In the genomic region with DNA sequence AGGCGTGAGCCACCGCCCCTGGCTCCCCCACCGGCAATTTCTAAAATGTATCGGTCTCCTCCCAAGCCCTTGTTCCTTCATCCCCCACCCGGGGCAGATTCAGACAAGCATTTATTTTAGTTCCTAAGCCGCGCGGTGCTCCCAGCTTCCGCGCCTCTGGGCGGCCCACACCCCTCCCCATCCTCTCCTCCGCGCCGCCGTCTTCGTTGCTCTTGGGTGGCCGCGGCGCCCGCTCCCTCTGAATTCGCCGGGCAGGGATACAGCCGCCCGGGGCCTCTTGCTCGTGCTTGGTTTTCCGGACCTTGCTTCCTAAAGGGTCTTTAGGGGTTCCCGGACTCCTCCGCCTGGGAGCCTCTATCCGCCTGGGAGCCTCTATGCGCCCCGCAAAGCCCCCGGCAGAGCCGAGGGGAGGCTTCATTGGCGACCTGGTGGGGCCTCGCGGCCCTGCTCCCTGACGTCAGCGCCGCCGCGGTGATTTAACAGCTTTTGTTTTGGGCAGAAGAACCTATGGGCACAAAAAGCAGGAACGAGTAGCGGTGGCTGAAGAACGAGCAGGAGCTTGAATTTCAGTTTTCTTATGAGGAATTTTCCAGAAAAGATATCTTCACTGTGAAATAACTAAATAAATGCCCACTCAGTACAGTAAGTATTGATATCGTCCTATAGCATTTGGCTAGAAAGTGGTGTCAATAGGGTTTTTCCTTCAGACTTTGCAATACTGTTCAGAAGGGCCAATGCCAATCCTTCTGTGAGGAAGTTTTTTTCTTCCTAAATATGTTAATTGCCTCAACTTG, we compare ENCODE assay signal across 8 cellular contexts. TPM values are rescaled to one million over a fixed set of nuclear protein-coding genes. Genes with fewer than 3 reads are reported as not detected.
A peak's percentile ranks its signal among the peaks of the same experiment; 100 is the strongest.
DNase-seq lines count a peak whose midpoint lies in the region; ATAC-seq and TF ChIP-seq lines count a peak whose summit lies in the region.

No MANE protein-coding gene starts in this region.

- no peaks in the 10 kb centered on the region for H3K9me3 Mint-ChIP-seq in chondrocyte (ENCODE audit: low read depth)

- in situ Hi-C loops in ACHN (cut with HindIII; ENCODE audit: low pct_ligation_motif_present, low pct_unique_long_range_greater_than_20kb, low sequenced_read_pairs) = loop anchor here (25.0 kb wide), 1 partner anchor 276 kb away; no protein-coding TSS in a partner anchor

- TF ChIP-seq CTCF in chondrocyte (IDR thresholded peaks at IDR 0.05) = no peak

- DNase-seq in ACHN = peak; percentile 82
- DNase-seq in NCI-H2196 (lab: John Stamatoyannopoulos, UW; ENCODE audit: unreplicated experiment) = peak; percentile 63
- DNase-seq in activated CD4-positive, alpha-beta T cell treated with anti-CD3 and anti-CD28 coated beads for 1 hour = peak; percentile 62
- no peak for DNase-seq in chondrocyte (ENCODE audit: low spot score)
- peak; percentile 86 for DNase-seq in kidney glomerular epithelial cell (lab: John Stamatoyannopoulos, UW)
- peak; percentile 57 to 66 for DNase-seq in stimulated activated CD4-positive, alpha-beta T cell treated with anti-CD3 and anti-CD28 coated beads, Interleukin-15, amount 100 ng/mL, for 48 hours (ENCODE audit: low read depth in 2 of 2)

- peak; percentile 60 for ATAC-seq in GM18870 (IDR thresholded peaks at IDR 0.05; ENCODE audit: unreplicated experiment)
- peak; percentile 63 for ATAC-seq in HG03103 (IDR thresholded peaks at IDR 0.05; ENCODE audit: low read depth, unreplicated experiment)

- no peaks in the 10 kb centered on the region for H3K36me3 Mint-ChIP-seq in chondrocyte (ENCODE audit: low read depth)

- no peaks in the 10 kb centered on the region for H3K27me3 Mint-ChIP-seq in chondrocyte (ENCODE audit: low read depth)

- peak overlapping the region; percentile 91 for H3K4me3 Mint-ChIP-seq in chondrocyte (ENCODE audit: unreplicated experiment)

- H3K4me1 Mint-ChIP-seq in chondrocyte (ENCODE audit: low read depth) = peaks cover 21% of the 10 kb centered on the region

- H3K27ac Mint-ChIP-seq in chondrocyte (ENCODE audit: unreplicated experiment) = peak overlapping the region; percentile 94

RNA-seq across cellular contexts. Expression of gene PRKRA, which starts 37.3 kb away (rescaled TPM):
- 42.8 to 48.8 TPM (median 48.8 TPM) in 3 replicates for total RNA-seq in chondrocyte

RNA-seq across cellular contexts. Expression of gene PJVK, which starts 37.5 kb away (rescaled TPM):
- 3.7 to 6.6 TPM (median 4.2 TPM) in 3 replicates for total RNA-seq in chondrocyte
